Comparison of ENCODE assay signal across 9 cellular contexts in the genomic region with DNA sequence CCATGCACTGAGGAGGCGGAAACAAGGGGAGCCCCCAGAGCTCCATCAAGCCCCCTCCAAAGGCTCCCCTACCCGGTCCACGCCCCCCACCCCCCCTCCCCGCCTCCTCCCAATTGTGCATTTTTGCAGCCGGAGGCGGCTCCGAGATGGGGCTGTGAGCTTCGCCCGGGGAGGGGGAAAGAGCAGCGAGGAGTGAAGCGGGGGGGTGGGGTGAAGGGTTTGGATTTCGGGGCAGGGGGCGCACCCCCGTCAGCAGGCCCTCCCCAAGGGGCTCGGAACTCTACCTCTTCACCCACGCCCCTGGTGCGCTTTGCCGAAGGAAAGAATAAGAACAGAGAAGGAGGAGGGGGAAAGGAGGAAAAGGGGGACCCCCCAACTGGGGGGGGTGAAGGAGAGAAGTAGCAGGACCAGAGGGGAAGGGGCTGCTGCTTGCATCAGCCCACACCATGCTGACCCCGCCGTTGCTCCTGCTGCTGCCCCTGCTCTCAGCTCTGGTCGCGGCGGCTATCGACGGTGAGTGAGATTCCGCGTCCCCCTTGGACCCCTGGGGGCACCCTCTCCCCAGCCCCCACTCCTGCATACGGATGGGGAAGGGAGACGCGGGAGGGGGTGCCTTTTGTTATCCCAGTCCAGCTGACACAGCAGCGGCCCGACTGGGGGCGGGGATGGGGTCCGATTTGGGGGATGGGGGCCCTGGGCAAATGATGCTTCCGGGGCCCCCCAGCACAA. TPM values are rescaled to one million over a fixed set of nuclear protein-coding genes. Genes with fewer than 3 reads are reported as not detected.
DNase-seq lines count a peak whose midpoint lies in the region; ATAC-seq and TF ChIP-seq lines count a peak whose summit lies in the region.
"Had no signal": no experiment of that assay in that cellular context is flagged by ENCODE, and none has a peak within 500 bp of the region (broad histone marks: within the 10 kb centered on the region; RNA-seq: fewer than 3 reads in every experiment).

No MANE protein-coding gene starts in this region.

- peaks cover 12 to 81% (median 52%) of the 10 kb centered on the region in 6 donors for H3K4me1 ChIP-seq in spleen

- ATAC-seq in activated CD8-positive, alpha-beta T cell treated with anti-CD3 and anti-CD28 coated beads for 36 hours = no peak
- ATAC-seq in HG03521 (IDR thresholded peaks at IDR 0.05; ENCODE audit: unreplicated experiment) = no peak
- no peak for ATAC-seq in HG03342 (IDR thresholded peaks at IDR 0.05; ENCODE audit: unreplicated experiment)

- H3K4me3 Mint-ChIP-seq in activated CD8-positive, alpha-beta T cell treated with anti-CD3 and anti-CD28 coated beads for 36 hours = peak overlapping the region; percentile 26

- H3K36me3 Mint-ChIP-seq in activated CD8-positive, alpha-beta T cell treated with anti-CD3 and anti-CD28 coated beads for 36 hours (ENCODE audit: low read depth) = peaks cover 2% of the 10 kb centered on the region

- no peak for TF ChIP-seq CTCF in activated CD8-positive, alpha-beta T cell treated with anti-CD3 and anti-CD28 coated beads for 36 hours (IDR thresholded peaks at IDR 0.05)
- TF ChIP-seq CTCF in spleen (IDR thresholded peaks at IDR 0.05 in 8 of 11, conservative IDR thresholded peaks at IDR 0.05 in 3 of 11) = no peak

- no peaks in the 10 kb centered on the region for H3K27me3 Mint-ChIP-seq in activated CD8-positive, alpha-beta T cell treated with anti-CD3 and anti-CD28 coated beads for 36 hours

- DNase-seq in NCI-H1417 (lab: John Stamatoyannopoulos, UW) (peak in 2 of 3 experiments; percentile 62 to 64), NCI-H1417 treated with DMSO at 0.1 percent for 48 hours (lab: John Stamatoyannopoulos, UW) (no peak), spleen (peak; percentile 74), DMS153 (lab: John Stamatoyannopoulos, UW) (no peak)
- DNase-seq in activated CD8-positive, alpha-beta T cell treated with anti-CD3 and anti-CD28 coated beads for 36 hours = peak; percentile 14

- peak overlapping the region in 7 of 8 donors; percentile 61 to 90 (median 87) for H3K27ac ChIP-seq in spleen

- CTCF ChIA-PET in activated CD8-positive, alpha-beta T cell treated with anti-CD3 and anti-CD28 coated beads for 36 hours (lab: Charles Lee) = interaction anchor here (0.8 to 12.0 kb wide), 8 partner anchors 11 to 127 kb away, joined by 3 to 153 read pairs (median 5); a partner anchor contains a TSS

- H3K9me3 ChIP-seq in iPS-18c (ENCODE audit: control insufficient read depth, insufficient read depth, low read length) (no peaks in the 10 kb centered on the region), spleen (no peaks in the 10 kb centered on the region)

- POLR2A ChIA-PET in activated CD8-positive, alpha-beta T cell treated with anti-CD3 and anti-CD28 coated beads for 36 hours (lab: Charles Lee) = interaction anchor here (0.7 to 3.1 kb wide), 4 partner anchors 18 to 124 kb away, joined by 3 to 24 read pairs (median 4); a partner anchor contains a TSS

- WGBS in spleen, 5 donors = 2 to 9% (median 4%) methylated on average over 25 to 35 of the region's 35 CpGs

- no peak overlapping the region for H3K27ac Mint-ChIP-seq in activated CD8-positive, alpha-beta T cell treated with anti-CD3 and anti-CD28 coated beads for 36 hours

- intact Hi-C loops in activated CD8-positive, alpha-beta T cell treated with anti-CD3 and anti-CD28 coated beads for 36 hours (cut with micrococcal nuclease) = no loop called here
- intact Hi-C loops in spleen (cut with DNase I; ENCODE audit: low total_unique reads) = no loop called here

- peaks cover 0 to 46% (median 14%) of the 10 kb centered on the region in 7 donors for H3K27me3 ChIP-seq in spleen (replicated peaks in 1 of 7)

- H3K4me3 ChIP-seq in iPS-18c (ENCODE audit: insufficient read depth, low read depth, low read length) (peak overlapping the region; percentile 80), spleen (peak overlapping the region; percentile 67 to 89 (median 75))

- peaks cover 4% of the 10 kb centered on the region for H3K9me3 Mint-ChIP-seq in activated CD8-positive, alpha-beta T cell treated with anti-CD3 and anti-CD28 coated beads for 36 hours

- H3K4me1 Mint-ChIP-seq in activated CD8-positive, alpha-beta T cell treated with anti-CD3 and anti-CD28 coated beads for 36 hours (ENCODE audit: low read depth) = peaks cover 16% of the 10 kb centered on the region

- TF ChIP-seq POLR2A in spleen (IDR thresholded peaks at IDR 0.05) = no peak

- H3K36me3 ChIP-seq in spleen = no peaks in the 10 kb centered on the region

RNA-seq across cellular contexts. Expression of a gene that starts 0.4 kb away (rescaled TPM):
- total RNA-seq in activated CD8-positive, alpha-beta T cell treated with anti-CD3 and anti-CD28 coated beads for 36 hours = 1 to 10 TPM; 1.5 to 1.9 TPM
- total RNA-seq in spleen = 100 to 1,000 TPM; 103 to 216 (median 181) TPM
- 10 to 100 TPM in 2 of 3 donors, 1 to 10 TPM in 1; 8.9 to 24.0 (median 13.0) TPM for polyA plus RNA-seq in spleen

RNA-seq across cellular contexts. Expression of a gene that starts 17.5 kb away (rescaled TPM):
- 100 to 1,000 TPM; 207 to 209 TPM for total RNA-seq in activated CD8-positive, alpha-beta T cell treated with anti-CD3 and anti-CD28 coated beads for 36 hours
- 100 to 1,000 TPM; 196 to 336 (median 280) TPM for total RNA-seq in spleen
- polyA plus RNA-seq in spleen = 100 to 1,000 TPM; 140 to 312 (median 241) TPM

RNA-seq across cellular contexts. Expression of a gene that starts 18.7 kb away (rescaled TPM):
- total RNA-seq in activated CD8-positive, alpha-beta T cell treated with anti-CD3 and anti-CD28 coated beads for 36 hours = not detected
- total RNA-seq in spleen = not detected
- polyA plus RNA-seq in spleen = not detected
- total RNA-seq: RPMI7951 had no signal

RNA-seq across cellular contexts. Expression of a gene that starts 39.8 kb away (rescaled TPM):
- total RNA-seq in activated CD8-positive, alpha-beta T cell treated with anti-CD3 and anti-CD28 coated beads for 36 hours = 10 to 100 TPM; 69.3 to 70.8 TPM
- 10 to 100 TPM; 14.8 to 25.0 (median 18.2) TPM for total RNA-seq in spleen
- 10 to 100 TPM in 2 of 3 donors, 1 to 10 TPM in 1; 9.0 to 19.1 (median 13.2) TPM for polyA plus RNA-seq in spleen

RNA-seq across cellular contexts. Expression of a gene that starts 50.1 kb away (rescaled TPM):
- total RNA-seq in activated CD8-positive, alpha-beta T cell treated with anti-CD3 and anti-CD28 coated beads for 36 hours = 10 to 100 TPM; 76.1 to 80.6 TPM
- total RNA-seq in spleen = 10 to 100 TPM; 13.3 to 17.1 (median 15.3) TPM
- 1 to 10 TPM; 4.5 to 5.1 (median 4.7) TPM for polyA plus RNA-seq in spleen

Comparison
In these comparisons a context has a peak if more than half of its experiments do, and no peak if none do; other contexts are left out.
1. DNase-seq: peak in NCI-H1417 (2 of 3), activated CD8-positive, alpha-beta T cell treated with anti-CD3 and anti-CD28 coated beads for 36 hours (single experiment) and spleen (single experiment); none in NCI-H1417 treated with DMSO at 0.1 percent for 48 hours (single experiment) and DMS153 (single experiment).
2. RNA of a gene that starts 0.4 kb away (total RNA-seq): 103 to 216 TPM in spleen; 1.5 to 1.9 TPM in activated CD8-positive, alpha-beta T cell treated with anti-CD3 and anti-CD28 coated beads for 36 hours; every median in the first group is over 10 times any median in the second.